In genomic region chr10:113539789-113540188, GRCh38 we compare ENCODE assay signal across 13 cellular contexts. TPM values are rescaled to one million over a fixed set of nuclear protein-coding genes. Genes with fewer than 3 reads are reported as not detected.
DNase-seq lines count a peak whose midpoint lies in the region; ATAC-seq and TF ChIP-seq lines count a peak whose summit lies in the region.
"Had no signal": no experiment of that assay in that cellular context is flagged by ENCODE, and none has a peak within 500 bp of the region (broad histone marks: within the 10 kb centered on the region; RNA-seq: fewer than 3 reads in every experiment).

No MANE protein-coding gene starts in this region.

- TF ChIP-seq POLR2A in adrenal gland (IDR thresholded peaks at IDR 0.05): no peak
- no peak for TF ChIP-seq POLR2A in stomach (IDR thresholded peaks at IDR 0.05)

- intact Hi-C loops in adrenal gland (cut with DNase I): no loop called here
- intact Hi-C loops in stomach (cut with DNase I; ENCODE audit: low total_unique reads): no loop called here

- H3K9me3 ChIP-seq in adrenal gland (replicated peaks in 1 of 3) (no peaks in the 10 kb centered on the region), stomach (no peaks in the 10 kb centered on the region)
- H3K9me3 ChIP-seq: uterus had no signal

- no peak for ATAC-seq in HG03571 (IDR thresholded peaks at IDR 0.05; ENCODE audit: unreplicated experiment)
- ATAC-seq in activated CD8-positive, alpha-beta memory T cell treated with anti-CD3 and anti-CD28 coated beads, Interleukin-2, amount 10 ng/mL, durations not matched to agents 7 days and 5 days: no peak
- ATAC-seq: activated CD8-positive, alpha-beta T cell treated with anti-CD3 and anti-CD28 coated beads for 36 hours had no signal

- H3K4me1 ChIP-seq in adrenal gland (replicated peaks in 1 of 2) (peaks cover 0 to 8% of the 10 kb centered on the region in 2 donors), stomach (peaks cover 0 to 18% (median 14%) of the 10 kb centered on the region in 4 donors)
- H3K4me1 ChIP-seq: uterus had no signal

- no peaks in the 10 kb centered on the region for H3K36me3 ChIP-seq in adrenal gland (replicated peaks in 1 of 2)
- no peaks in the 10 kb centered on the region for H3K36me3 ChIP-seq in stomach
- H3K36me3 ChIP-seq: uterus had no signal

- peaks cover 2% of the 10 kb centered on the region for H3K27me3 ChIP-seq in adrenal gland
- peaks cover 0 to 6% (median 0%) of the 10 kb centered on the region in 3 donors for H3K27me3 ChIP-seq in stomach
- H3K27me3 ChIP-seq: uterus had no signal

- in situ Hi-C loops in KBM-7 (cut with MboI; ENCODE audit: low pct_unique_long_range_greater_than_20kb, low sequenced_read_pairs): no loop called here
- in situ Hi-C loops in GM13976 (cut with MboI; ENCODE audit: low sequenced_read_pairs, unreplicated experiment): no loop called here

- DNase-seq in AG20443 (ENCODE audit: low spot score) (peak; percentile 93), KBM-7 (peak; percentile 40), adrenal gland (peak; percentile 35 to 71 (median 67)), kidney glomerular epithelial cell (lab: John Stamatoyannopoulos, UW) (peak; percentile 80), GM13976 (ENCODE audit: low spot score) (no peak), stomach (no peak)
- DNase-seq in activated CD8-positive, alpha-beta memory T cell treated with anti-CD3 and anti-CD28 coated beads, Interleukin-2, amount 10 ng/mL, durations not matched to agents 7 days and 5 days: no peak
- DNase-seq: activated CD8-positive, alpha-beta T cell treated with anti-CD3 and anti-CD28 coated beads for 36 hours; CD4-positive, CD25-positive, alpha-beta regulatory T cell; SHP77 treated with DMSO at 0.1 percent for 48 hours had no signal

- no peak for TF ChIP-seq EP300 in stomach (IDR thresholded peaks at IDR 0.05)

- H3K27ac ChIP-seq in adrenal gland (no peak overlapping the region), stomach (no peak overlapping the region)
- H3K27ac ChIP-seq: uterus had no signal

- no peaks in the 10 kb centered on the region for H3K9me3 Mint-ChIP-seq in activated CD8-positive, alpha-beta memory T cell treated with anti-CD3 and anti-CD28 coated beads, Interleukin-2, amount 10 ng/mL, durations not matched to agents 7 days and 5 days (ENCODE audit: low read depth)
- H3K9me3 Mint-ChIP-seq: activated CD8-positive, alpha-beta T cell treated with anti-CD3 and anti-CD28 coated beads for 36 hours had no signal

- CTCF ChIA-PET in activated CD8-positive, alpha-beta memory T cell treated with anti-CD3 and anti-CD28 coated beads, Interleukin-2, amount 10 ng/mL, durations not matched to agents 7 days and 5 days (lab: Charles Lee): no interaction called here

- H3K4me3 ChIP-seq in adrenal gland (no peak overlapping the region), stomach (no peak overlapping the region)
- H3K4me3 ChIP-seq: uterus had no signal

- WGBS in adrenal gland, 4 donors: 57 to 69% (median 59%) methylated on average over 7 of the region's 7 CpGs
- WGBS in stomach, 5 donors: 63 to 73% (median 73%) methylated on average over 7 of the region's 7 CpGs

- peaks cover 16% of the 10 kb centered on the region for H3K4me1 Mint-ChIP-seq in activated CD8-positive, alpha-beta memory T cell treated with anti-CD3 and anti-CD28 coated beads, Interleukin-2, amount 10 ng/mL, durations not matched to agents 7 days and 5 days
- H3K4me1 Mint-ChIP-seq: CD4-positive, CD25-positive, alpha-beta regulatory T cell had no signal

- H3K27ac Mint-ChIP-seq in activated CD8-positive, alpha-beta memory T cell treated with anti-CD3 and anti-CD28 coated beads, Interleukin-2, amount 10 ng/mL, durations not matched to agents 7 days and 5 days: no peak overlapping the region
- H3K27ac Mint-ChIP-seq: activated CD8-positive, alpha-beta T cell treated with anti-CD3 and anti-CD28 coated beads for 36 hours had no signal

- TF ChIP-seq CTCF in adrenal gland (IDR thresholded peaks at IDR 0.05) (no peak), GM13976 (IDR thresholded peaks at IDR 0.05; ENCODE audit: borderline replicate concordance, control extremely low read depth, extremely low read depth, insufficient read depth, missing control alignments) (no peak), stomach (IDR thresholded peaks at IDR 0.05) (no peak)

- no peak overlapping the region for H3K4me3 Mint-ChIP-seq in activated CD8-positive, alpha-beta memory T cell treated with anti-CD3 and anti-CD28 coated beads, Interleukin-2, amount 10 ng/mL, durations not matched to agents 7 days and 5 days
- H3K4me3 Mint-ChIP-seq: activated CD8-positive, alpha-beta T cell treated with anti-CD3 and anti-CD28 coated beads for 36 hours; CD4-positive, CD25-positive, alpha-beta regulatory T cell had no signal

- no peaks in the 10 kb centered on the region for H3K36me3 Mint-ChIP-seq in activated CD8-positive, alpha-beta memory T cell treated with anti-CD3 and anti-CD28 coated beads, Interleukin-2, amount 10 ng/mL, durations not matched to agents 7 days and 5 days
- H3K36me3 Mint-ChIP-seq: CD4-positive, CD25-positive, alpha-beta regulatory T cell had no signal

- H3K27me3 Mint-ChIP-seq in activated CD8-positive, alpha-beta memory T cell treated with anti-CD3 and anti-CD28 coated beads, Interleukin-2, amount 10 ng/mL, durations not matched to agents 7 days and 5 days: peaks cover 28% of the 10 kb centered on the region
- H3K27me3 Mint-ChIP-seq: CD4-positive, CD25-positive, alpha-beta regulatory T cell had no signal

RNA-seq across cellular contexts. Expression of gene HABP2, which starts 13.1 kb away (rescaled TPM):
- total RNA-seq in adrenal gland (under 1 TPM in 2 of 8 donors, not detected in 6; 0.11 to 0.29 TPM), stomach (10 to 100 TPM in 1 of 5 donors, 1 to 10 TPM in 2, not detected in 2; 2.0 to 11.4 (median 2.2) TPM)
- polyA plus RNA-seq in adrenal gland (under 1 TPM in 1 of 3 donors, not detected in 2; 0.13 TPM), stomach (1 to 10 TPM in 2 of 3 donors, under 1 TPM in 1; 0.76 to 9.2 (median 5.3) TPM)
- not detected for total RNA-seq in activated CD8-positive, alpha-beta memory T cell treated with anti-CD3 and anti-CD28 coated beads, Interleukin-2, amount 10 ng/mL, durations not matched to agents 7 days and 5 days
- total RNA-seq: activated CD8-positive, alpha-beta T cell treated with anti-CD3 and anti-CD28 coated beads for 36 hours; CD4-positive, CD25-positive, alpha-beta regulatory T cell; pulmonary artery endothelial cell had no signal
- polyA plus RNA-seq: CD4-positive, CD25-positive, alpha-beta regulatory T cell had no signal

Comparison
In these comparisons a context has a peak if more than half of its experiments do, and no peak if none do; other contexts are left out.
1. DNase-seq: peak in AG20443 (single experiment), KBM-7 (single experiment), adrenal gland (7 of 7) and kidney glomerular epithelial cell (single experiment); none in GM13976 (single experiment), stomach (single experiment) and activated CD8-positive, alpha-beta memory T cell treated with anti-CD3 and anti-CD28 coated beads, Interleukin-2, amount 10 ng/mL, durations not matched to agents 7 days and 5 days (single experiment).